ENCODE assay signal across 8 cellular contexts in the genomic region with DNA sequence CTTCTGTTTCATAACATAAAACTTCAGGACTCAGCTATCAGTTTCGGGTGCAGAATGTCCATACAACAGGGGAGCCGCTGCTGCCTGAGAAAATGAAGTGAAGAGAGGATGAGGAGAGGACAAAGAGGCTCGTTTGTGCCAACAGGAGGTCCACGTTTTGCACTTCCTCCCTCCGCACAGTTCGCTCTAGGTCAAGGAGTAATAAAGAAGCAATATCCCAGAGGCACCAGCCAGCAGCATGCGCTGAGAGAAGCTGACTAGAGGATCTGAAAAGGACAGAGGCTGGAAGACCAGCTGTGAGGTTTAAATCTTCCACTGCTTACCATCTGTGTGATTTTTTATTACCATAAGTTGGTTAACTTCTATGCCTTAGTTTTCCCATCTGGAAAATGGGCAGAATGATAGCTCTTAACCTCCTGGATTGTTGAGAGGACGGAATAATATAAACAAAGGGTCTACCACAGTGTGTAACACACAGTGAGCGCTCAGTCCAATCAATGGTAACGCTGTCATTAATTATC.
DNase-seq lines count a peak whose midpoint lies in the region; ATAC-seq and TF ChIP-seq lines count a peak whose summit lies in the region.

No MANE protein-coding gene starts in this region.

- peak overlapping the region; percentile 95 for H3K27ac Mint-ChIP-seq in memory B cell

- TF ChIP-seq CTCF in 22Rv1 (IDR thresholded peaks at IDR 0.05) (no peak), HEK293 (tag by site-specific recombination; IDR thresholded peaks at IDR 0.05) (no peak), astrocyte of the cerebellum (IDR thresholded peaks at IDR 0.05; ENCODE audit: low read depth, low read length, missing control alignments) (no peak)

- H3K9me3 Mint-ChIP-seq in memory B cell = peaks cover 2% of the 10 kb centered on the region

- peak overlapping the region; percentile 86 for H3K4me3 Mint-ChIP-seq in memory B cell

- peaks cover 4 to 30% of the 10 kb centered on the region in 2 experiments for H3K36me3 ChIP-seq in HEK293 (ENCODE audit: control insufficient read depth in 2 of 2, insufficient read depth in 1 of 2, low read length in 2 of 2)

- peaks cover 10% of the 10 kb centered on the region for H3K36me3 Mint-ChIP-seq in memory B cell

- H3K4me3 ChIP-seq in HEK293 (ENCODE audit: low read depth, low read length) = peak overlapping the region; percentile 85
- H3K4me3 ChIP-seq in astrocyte of the cerebellum (ENCODE audit: low read depth, low read length) = peak overlapping the region; percentile 85

- POLR2A ChIA-PET in HEK293 (lab: Yijun Ruan, JAX) = interaction anchor here (0.6 to 1.2 kb wide), 3 partner anchors 11 to 1956 kb away, joined by 3 to 7 read pairs (median 7); no protein-coding TSS in a partner anchor

- H3K4me1 ChIP-seq in HEK293 (ENCODE audit: control insufficient read depth, insufficient read depth, low read length) = no peaks in the 10 kb centered on the region

- CTCF ChIA-PET in HEK293 (lab: Yijun Ruan, JAX) = interaction anchor here (1.1 to 1.3 kb wide), 2 partner anchors 12 to 125 kb away, joined by 3 to 9 read pairs; no protein-coding TSS in a partner anchor

- H3K4me1 Mint-ChIP-seq in memory B cell = peaks cover 12% of the 10 kb centered on the region

- DNase-seq in astrocyte of the cerebellum (ENCODE audit: low read depth) = no peak
- no peak for DNase-seq in memory B cell (ENCODE audit: low spot score in 2 of 2)
- no peak for DNase-seq in NCI-H524 treated with DMSO at 0.1 percent for 48 hours (lab: John Stamatoyannopoulos, UW)
- DNase-seq in NCI-H187 (lab: John Stamatoyannopoulos, UW) = no peak
- DNase-seq in NOMO-1 treated with dmso at 0.1 percent for 144 hours (lab: John Stamatoyannopoulos, UW; ENCODE audit: unreplicated experiment) = no peak

- no peak for ATAC-seq in memory B cell (ENCODE audit: low read depth)
- ATAC-seq in HG03095 (IDR thresholded peaks at IDR 0.05; ENCODE audit: unreplicated experiment) = no peak

- H3K27ac ChIP-seq in 22Rv1 = peak overlapping the region; percentile 55
- no peak overlapping the region for H3K27ac ChIP-seq in HEK293 (ENCODE audit: extremely low read depth, low read depth, low read length)

- in situ Hi-C loops in astrocyte of the cerebellum (cut with HindIII; ENCODE audit: low sequenced_read_pairs) = no loop called here

- H3K27me3 Mint-ChIP-seq in memory B cell = no peaks in the 10 kb centered on the region

- H3K9me3 ChIP-seq in HEK293 (ENCODE audit: control insufficient read depth, insufficient read depth, low read depth, low read length) = no peaks in the 10 kb centered on the region

TF ChIP-seq in HEK293, 187 proteins besides CTCF, POLR2A, EP300 and RAD21:
- TF ChIP-seq ZNF112 (tag by site-specific recombination; IDR thresholded peaks at IDR 0.05) (no peak), ZSCAN23 (tag by site-specific recombination; IDR thresholded peaks at IDR 0.05) (no peak), ZSCAN30 (tag by site-specific recombination; IDR thresholded peaks at IDR 0.05) (0 out of 2 replicates have a peak, but pooled peaks have one; percentile 20)
